Comparison of ENCODE assay signal across 8 cellular contexts in genomic region chr16:68257906-68258800, GRCh38. TPM values are rescaled to one million over a fixed set of nuclear protein-coding genes. Genes with fewer than 3 reads are reported as not detected.
DNase-seq lines count a peak whose midpoint lies in the region; ATAC-seq and TF ChIP-seq lines count a peak whose summit lies in the region.

No MANE protein-coding gene starts in this region.

- DNase-seq in Caki2 (ENCODE audit: low read depth) = peak; percentile 100
- peak; percentile 18 for DNase-seq in brain microvascular endothelial cell
- no peak for DNase-seq in T-helper 9 cell
- DNase-seq in DMS114 treated with DMSO at 0.1 percent for 48 hours (lab: John Stamatoyannopoulos, UW; ENCODE audit: unreplicated experiment) = no peak
- no peak for DNase-seq in NCI-H1436 (lab: John Stamatoyannopoulos, UW)
- no peak for DNase-seq in SIG-M5 (lab: John Stamatoyannopoulos, UW)

- H3K36me3 ChIP-seq in brain microvascular endothelial cell (replicated peaks) (peaks cover 15% of the 10 kb centered on the region), muscle layer of duodenum (ENCODE audit: control insufficient read depth in 1 of 2, insufficient read depth in 2 of 2, low read length in 2 of 2) (peaks cover 19 to 49% of the 10 kb centered on the region in 2 donors)

- H3K27ac ChIP-seq in brain microvascular endothelial cell = no peak overlapping the region
- peak overlapping the region; percentile 43 for H3K27ac ChIP-seq in muscle layer of duodenum (ENCODE audit: low read length)

- H3K4me1 ChIP-seq in muscle layer of duodenum (ENCODE audit: control insufficient read depth in 1 of 2, insufficient read depth in 2 of 2, low read length in 2 of 2) = peaks cover 0 to 6% of the 10 kb centered on the region in 2 donors

- H3K4me3 ChIP-seq in brain microvascular endothelial cell (ENCODE audit: low read depth, low read length) = no peak overlapping the region
- H3K4me3 ChIP-seq in muscle layer of duodenum (ENCODE audit: low read depth in 1 of 2, low read length in 2 of 2) = no peak overlapping the region

- no peak for TF ChIP-seq CTCF in brain microvascular endothelial cell (IDR thresholded peaks at IDR 0.05; ENCODE audit: low read depth, low read length, missing control alignments)

- in situ Hi-C loops in Caki2 (cut with HindIII; ENCODE audit: low pct_unique_long_range_greater_than_20kb, low sequenced_read_pairs) = no loop called here
- in situ Hi-C loops in brain microvascular endothelial cell (cut with HindIII; ENCODE audit: low pct_ligation_motif_present, low sequenced_read_pairs) = no loop called here

- ATAC-seq in HG03432 (IDR thresholded peaks at IDR 0.05; ENCODE audit: unreplicated experiment) = peak; percentile 17

- H3K9me3 ChIP-seq in muscle layer of duodenum (ENCODE audit: control insufficient read depth in 1 of 2, low read length in 2 of 2) = no peaks in the 10 kb centered on the region

- H3K27me3 ChIP-seq in brain microvascular endothelial cell (replicated peaks) = no peaks in the 10 kb centered on the region
- no peaks in the 10 kb centered on the region for H3K27me3 ChIP-seq in muscle layer of duodenum (ENCODE audit: low read depth, low read length)

RNA-seq across cellular contexts. Expression of gene SLC7A6, which starts 6.2 kb away (rescaled TPM):
- total RNA-seq in Caki2 (2014; rRNA removed; shearing (Covaris generic); ENCODE audit: low replicate concordance) = 13.9 and 21.4 TPM in 2 replicates

RNA-seq across cellular contexts. Expression of gene PLA2G15, which starts 13.0 kb away (rescaled TPM):
- total RNA-seq in Caki2 (2014; rRNA removed; shearing (Covaris generic); ENCODE audit: low replicate concordance) = 43.0 and 61.5 TPM in 2 replicates

RNA-seq across cellular contexts. Expression of gene ESRP2, which starts 22.2 kb away (rescaled TPM):
- not detected in 2 replicates for total RNA-seq in Caki2 (2014; rRNA removed; shearing (Covaris generic); ENCODE audit: low replicate concordance)

RNA-seq across cellular contexts. Expression of gene SLC7A6OS, which starts 52.6 kb away (rescaled TPM):
- total RNA-seq in Caki2 (2014; rRNA removed; shearing (Covaris generic); ENCODE audit: low replicate concordance) = 11.9 and 13.2 TPM in 2 replicates

RNA-seq across cellular contexts. Expression of gene PRMT7, which starts 52.7 kb away (rescaled TPM):
- total RNA-seq in Caki2 (2014; rRNA removed; shearing (Covaris generic); ENCODE audit: low replicate concordance) = 44.7 and 92.0 TPM in 2 replicates

Comparison
In these comparisons a context has a peak if more than half of its experiments do, and no peak if none do; other contexts are left out.
1. DNase-seq: peak in Caki2 (single experiment) and brain microvascular endothelial cell (single experiment); none in T-helper 9 cell (single experiment), DMS114 treated with DMSO at 0.1 percent for 48 hours (single experiment), NCI-H1436 (single experiment) and SIG-M5 (single experiment).